In genomic region chr6:100810015-100810414, GRCh38 we compare ENCODE assay signal across 15 cellular contexts.
DNase-seq lines count a peak whose midpoint lies in the region; ATAC-seq and TF ChIP-seq lines count a peak whose summit lies in the region.
"Had no signal": no experiment of that assay in that cellular context is flagged by ENCODE, and none has a peak within 500 bp of the region (broad histone marks: within the 10 kb centered on the region; RNA-seq: fewer than 3 reads in every experiment).

No MANE protein-coding gene starts in this region.

- no peak overlapping the region for H3K4ac ChIP-seq in mesenchymal stem cell (ENCODE audit: low read depth in 1 of 2, low read length in 2 of 2)

- H3K36me3 Mint-ChIP-seq in WTC11, result peaks cover 2% of the 10 kb centered on the region
- peaks cover 22% of the 10 kb centered on the region for H3K36me3 Mint-ChIP-seq in activated T-helper 2 cell treated with anti-CD3 and anti-CD28 coated beads, Interferon-gamma antibody, Interleukin-2, Interleukin-4, amounts not matched to agents 10 μg/mL and 5 μg/mL and 100 μg/mL, durations not matched to agents 14 hours and 24 hours and 36 hours (ENCODE audit: low read depth)

- ATAC-seq in GM18907 (IDR thresholded peaks at IDR 0.05; ENCODE audit: unreplicated experiment) (peak; percentile 11), WTC11 (no peak), SK-N-SH treated with all-trans-retinoic acid at 6 μM for 48 hours (no peak)

- H3K14ac ChIP-seq in mesenchymal stem cell (ENCODE audit: low read length in 2 of 2), result no peak overlapping the region

- CTCF ChIA-PET in WTC11 (lab: Charles Lee), result no interaction called here

- no peak overlapping the region for H3K4me3 Mint-ChIP-seq in WTC11
- no peak overlapping the region for H3K4me3 Mint-ChIP-seq in activated T-helper 2 cell treated with anti-CD3 and anti-CD28 coated beads, Interferon-gamma antibody, Interleukin-2, Interleukin-4, amounts not matched to agents 10 μg/mL and 5 μg/mL and 100 μg/mL, durations not matched to agents 14 hours and 24 hours and 36 hours (ENCODE audit: low read depth)
- H3K4me3 Mint-ChIP-seq: CD14-positive monocyte; CD4-positive, alpha-beta memory T cell; H9 had no signal

- peaks cover 13% of the 10 kb centered on the region for H3K79me1 ChIP-seq in mesenchymal stem cell (replicated peaks; ENCODE audit: low read length, poor library complexity, severe bottlenecking)

- H4K20me1 ChIP-seq in MM.1S (ENCODE audit: insufficient read depth, low read length), result no peaks in the 10 kb centered on the region

- H2AK5ac ChIP-seq in mesenchymal stem cell (ENCODE audit: low read length, severe bottlenecking), result no peak overlapping the region

- H2BK120ac ChIP-seq in mesenchymal stem cell (ENCODE audit: low read depth, low read length), result no peak overlapping the region

- DNase-seq in MM.1S (no peak), WTC11 (ENCODE audit: low spot score) (no peak), mesenchymal stem cell (peak; percentile 8), NCI-H345 (lab: John Stamatoyannopoulos, UW) (no peak), NCI-H2227 (lab: John Stamatoyannopoulos, UW; ENCODE audit: unreplicated experiment) (no peak)
- DNase-seq in activated T-helper 2 cell treated with anti-CD3 and anti-CD28 coated beads, Interferon-gamma antibody, Interleukin-2, Interleukin-4, amounts not matched to agents 10 μg/mL and 5 μg/mL and 100 μg/mL, durations not matched to agents 14 hours and 24 hours and 36 hours (ENCODE audit: low spot score), result no peak
- DNase-seq: 8988T; CD4-positive, alpha-beta memory T cell; DMS153; GDM1; H9 had no signal

- no peak overlapping the region for H4K91ac ChIP-seq in mesenchymal stem cell (ENCODE audit: low read length)

- no peaks in the 10 kb centered on the region for H3K9me2 ChIP-seq in MM.1S (replicated peaks; ENCODE audit: insufficient read depth, low read length)

- H2BK12ac ChIP-seq in mesenchymal stem cell (ENCODE audit: low read length in 2 of 2), result no peak overlapping the region

- peaks cover 7% of the 10 kb centered on the region; the same call in 1 of the 2 replicates for H3F3A ChIP-seq in MM.1S (ENCODE audit: insufficient read depth, low read length)

- H3K23ac ChIP-seq in mesenchymal stem cell (ENCODE audit: low read length in 2 of 2), result no peak overlapping the region

- H3K4me3 ChIP-seq in MM.1S (ENCODE audit: low read length) (no peak overlapping the region), mesenchymal stem cell (ENCODE audit: insufficient read depth in 1 of 2, low read depth in 1 of 2, low read length in 2 of 2) (no peak overlapping the region)
- H3K4me3 ChIP-seq: BLaER1 had no signal

- H2BK15ac ChIP-seq in mesenchymal stem cell (ENCODE audit: low read depth, poor library complexity, severe bottlenecking), result no peak overlapping the region

- no peaks in the 10 kb centered on the region for H3K36me3 ChIP-seq in MM.1S (replicated peaks; ENCODE audit: insufficient read depth, low read length)
- peaks cover 0 to 7% of the 10 kb centered on the region in 2 experiments for H3K36me3 ChIP-seq in mesenchymal stem cell (ENCODE audit: control insufficient read depth in 1 of 2, insufficient read depth in 2 of 2, low read depth in 1 of 2, low read length in 2 of 2)

- no peak overlapping the region for H2AFZ ChIP-seq in MM.1S (ENCODE audit: low read length)
- no peak overlapping the region for H2AFZ ChIP-seq in mesenchymal stem cell (ENCODE audit: low read depth, low read length)

- H3K27ac ChIP-seq in MM.1S (ENCODE audit: low read length) (peak overlapping the region; percentile 56; the same call in 1 of the 2 replicates), mesenchymal stem cell (ENCODE audit: low read length, poor library complexity, severe bottlenecking) (no peak overlapping the region)
- H3K27ac ChIP-seq: BLaER1 had no signal

- intact Hi-C loops in activated T-helper 2 cell treated with anti-CD3 and anti-CD28 coated beads, Interferon-gamma antibody, Interleukin-2, Interleukin-4, amounts not matched to agents 10 μg/mL and 5 μg/mL and 100 μg/mL, durations not matched to agents 14 hours and 24 hours and 36 hours (cut with micrococcal nuclease), result no loop called here

- 95% methylated on average over 2 of the region's 2 CpGs for WGBS in mesenchymal stem cell

- peaks cover 37% of the 10 kb centered on the region for H3K79me2 ChIP-seq in MM.1S (ENCODE audit: low read length)

- H4K8ac ChIP-seq in mesenchymal stem cell (ENCODE audit: low read length), result no peak overlapping the region

- H3K27me3 ChIP-seq in MM.1S (replicated peaks; ENCODE audit: insufficient read depth, low read length) (no peaks in the 10 kb centered on the region), mesenchymal stem cell (ENCODE audit: control insufficient read depth in 1 of 2, insufficient read depth in 1 of 2, low read length in 2 of 2) (no peaks in the 10 kb centered on the region)
- H3K27me3 ChIP-seq: BLaER1 had no signal

- H3K4me1 ChIP-seq in MM.1S (ENCODE audit: low read length) (peaks cover 14% of the 10 kb centered on the region), mesenchymal stem cell (ENCODE audit: control insufficient read depth, insufficient read depth, low read depth, low read length) (no peaks in the 10 kb centered on the region)
- H3K4me1 ChIP-seq: BLaER1 had no signal

- no peak overlapping the region for H3K18ac ChIP-seq in mesenchymal stem cell (ENCODE audit: low read depth in 1 of 2, low read length in 2 of 2)

- no peak overlapping the region for H2BK5ac ChIP-seq in mesenchymal stem cell (ENCODE audit: low read depth, low read length, poor library complexity, severe bottlenecking)

- H3K9me3 Mint-ChIP-seq in WTC11, result no peaks in the 10 kb centered on the region
- H3K9me3 Mint-ChIP-seq in activated T-helper 2 cell treated with anti-CD3 and anti-CD28 coated beads, Interferon-gamma antibody, Interleukin-2, Interleukin-4, amounts not matched to agents 10 μg/mL and 5 μg/mL and 100 μg/mL, durations not matched to agents 14 hours and 24 hours and 36 hours, result peaks cover under 1% of the 10 kb centered on the region
- H3K9me3 Mint-ChIP-seq: CD4-positive, alpha-beta memory T cell; H9 had no signal

- peak overlapping the region; percentile 6; the same call in 1 of the 2 replicates for H3K27ac Mint-ChIP-seq in WTC11
- H3K27ac Mint-ChIP-seq in activated T-helper 2 cell treated with anti-CD3 and anti-CD28 coated beads, Interferon-gamma antibody, Interleukin-2, Interleukin-4, amounts not matched to agents 10 μg/mL and 5 μg/mL and 100 μg/mL, durations not matched to agents 14 hours and 24 hours and 36 hours, result no peak overlapping the region
- H3K27ac Mint-ChIP-seq: CD14-positive monocyte; CD4-positive, alpha-beta memory T cell had no signal

- TF ChIP-seq CTCF in MM.1S (IDR thresholded peaks at IDR 0.05; ENCODE audit: low read length), result no peak
- no peak for TF ChIP-seq CTCF in WTC11 (IDR thresholded peaks at IDR 0.05)

- H3K4me1 Mint-ChIP-seq in WTC11, result peaks cover 6% of the 10 kb centered on the region
- H3K4me1 Mint-ChIP-seq in activated T-helper 2 cell treated with anti-CD3 and anti-CD28 coated beads, Interferon-gamma antibody, Interleukin-2, Interleukin-4, amounts not matched to agents 10 μg/mL and 5 μg/mL and 100 μg/mL, durations not matched to agents 14 hours and 24 hours and 36 hours (ENCODE audit: low read depth), result peaks cover 16% of the 10 kb centered on the region

- no peaks in the 10 kb centered on the region for H3K27me3 Mint-ChIP-seq in WTC11 (ENCODE audit: low read depth)
- no peaks in the 10 kb centered on the region for H3K27me3 Mint-ChIP-seq in activated T-helper 2 cell treated with anti-CD3 and anti-CD28 coated beads, Interferon-gamma antibody, Interleukin-2, Interleukin-4, amounts not matched to agents 10 μg/mL and 5 μg/mL and 100 μg/mL, durations not matched to agents 14 hours and 24 hours and 36 hours (ENCODE audit: low read depth)
- H3K27me3 Mint-ChIP-seq: CD4-positive, alpha-beta memory T cell had no signal

- peak overlapping the region; percentile 29; the same call in 1 of the 2 replicates for H3K4me2 ChIP-seq in MM.1S (ENCODE audit: low read depth, low read length)
- no peak overlapping the region for H3K4me2 ChIP-seq in mesenchymal stem cell (ENCODE audit: low read length, poor library complexity, severe bottlenecking)
- H3K4me2 ChIP-seq: BLaER1 had no signal

- POLR2A ChIA-PET in WTC11 (lab: Charles Lee), result no interaction called here

- H3K9ac ChIP-seq in MM.1S (ENCODE audit: low read length) (no peak overlapping the region), mesenchymal stem cell (ENCODE audit: low read length) (no peak overlapping the region)
- H3K9ac ChIP-seq: BLaER1 had no signal

- H3K9me3 ChIP-seq in MM.1S (replicated peaks; ENCODE audit: insufficient read depth, low read length) (no peaks in the 10 kb centered on the region), mesenchymal stem cell (ENCODE audit: control insufficient read depth, low read length) (no peaks in the 10 kb centered on the region)
- H3K9me3 ChIP-seq: BLaER1 had no signal

TF ChIP-seq in SK-N-SH treated with all-trans-retinoic acid at 6 μM for 48 hours, 23 proteins besides CTCF, POLR2A, EP300 and RAD21 (continues in another document):
- TF ChIP-seq CREB5 (CRISPR knock-in tag; IDR thresholded peaks at IDR 0.05; ENCODE audit: low read depth), result no peak
- no peak for TF ChIP-seq ISL1 (CRISPR knock-in tag; IDR thresholded peaks at IDR 0.05)
- TF ChIP-seq ZNF8 (CRISPR knock-in tag; IDR thresholded peaks at IDR 0.05), result no peak
- TF ChIP-seq GLIS3 (CRISPR knock-in tag; IDR thresholded peaks at IDR 0.05), result no peak
- TF ChIP-seq ARNTL (CRISPR knock-in tag; IDR thresholded peaks at IDR 0.05; ENCODE audit: borderline replicate concordance, low read depth), result no peak
- TF ChIP-seq CSRNP3 (CRISPR knock-in tag; IDR thresholded peaks at IDR 0.05), result no peak
